ENCODE assay signal across 9 cellular contexts in genomic region chr17:44004077-44004760, GRCh38. TPM values are rescaled to one million over a fixed set of nuclear protein-coding genes. Genes with fewer than 3 reads are reported as not detected.
A peak's percentile ranks its signal among the peaks of the same experiment; 100 is the strongest.
DNase-seq lines count a peak whose midpoint lies in the region; ATAC-seq and TF ChIP-seq lines count a peak whose summit lies in the region.
"Had no signal": no experiment of that assay in that cellular context is flagged by ENCODE, and none has a peak within 500 bp of the region (broad histone marks: within the 10 kb centered on the region; RNA-seq: fewer than 3 reads in every experiment).

TSS of gene NAGS (plus strand) at chr17:44004622. CDS start at chr17:44004664, 42 bp downstream.

- no peaks in the 10 kb centered on the region for H3K27me3 ChIP-seq in thyroid gland

- ATAC-seq in activated naive CD4-positive, alpha-beta T cell treated with anti-CD3 and anti-CD28 coated beads, Interleukin-2, amount 50 U/mL, for 72 hours = no peak
- ATAC-seq in left lobe of liver (peak; percentile 61), HG02798 (IDR thresholded peaks at IDR 0.05; ENCODE audit: poor library complexity, unreplicated experiment) (no peak)

- peak within 1 kb of the TSS; percentile 23 for H3K27ac Mint-ChIP-seq in activated naive CD4-positive, alpha-beta T cell treated with anti-CD3 and anti-CD28 coated beads, Interleukin-2, amount 50 U/mL, for 24 hours
- H3K27ac Mint-ChIP-seq in activated naive CD4-positive, alpha-beta T cell treated with anti-CD3 and anti-CD28 coated beads, Interleukin-2, amount 50 U/mL, for 72 hours = no peak within 1 kb of the TSS

- no peaks in the 10 kb centered on the region for H3K36me3 ChIP-seq in thyroid gland

- H3K27ac ChIP-seq in thyroid gland = peak within 1 kb of the TSS; percentile 77 to 90 (median 86)

- no peaks in the 10 kb centered on the region for H3K9me3 ChIP-seq in thyroid gland

- 22 to 41% methylated on average over 8 to 10 of the region's 25 CpGs for WGBS in thyroid gland, 2 donors

- intact Hi-C loops in thyroid gland (cut with DNase I) = no loop called here

- H3K9me3 Mint-ChIP-seq in activated naive CD4-positive, alpha-beta T cell treated with anti-CD3 and anti-CD28 coated beads, Interleukin-2, amount 50 U/mL, for 24 hours = no peaks in the 10 kb centered on the region
- no peaks in the 10 kb centered on the region for H3K9me3 Mint-ChIP-seq in activated naive CD4-positive, alpha-beta T cell treated with anti-CD3 and anti-CD28 coated beads, Interleukin-2, amount 50 U/mL, for 72 hours

- peak within 1 kb of the TSS in 2 of 3 donors; percentile 8 to 37 for H3K4me3 ChIP-seq in thyroid gland (replicated peaks in 1 of 3)

- H3K36me3 Mint-ChIP-seq in activated naive CD4-positive, alpha-beta T cell treated with anti-CD3 and anti-CD28 coated beads, Interleukin-2, amount 50 U/mL, for 24 hours = no peaks in the 10 kb centered on the region
- no peaks in the 10 kb centered on the region for H3K36me3 Mint-ChIP-seq in activated naive CD4-positive, alpha-beta T cell treated with anti-CD3 and anti-CD28 coated beads, Interleukin-2, amount 50 U/mL, for 72 hours

- peaks cover 2% of the 10 kb centered on the region for H3K27me3 Mint-ChIP-seq in activated naive CD4-positive, alpha-beta T cell treated with anti-CD3 and anti-CD28 coated beads, Interleukin-2, amount 50 U/mL, for 24 hours

- TF ChIP-seq CTCF in thyroid gland (IDR thresholded peaks at IDR 0.05) = no peak

- no peak for TF ChIP-seq POLR2A in thyroid gland (IDR thresholded peaks at IDR 0.05)

- peaks cover 28 to 36% of the 10 kb centered on the region in 2 donors for H3K4me1 ChIP-seq in thyroid gland

- H3K4me1 Mint-ChIP-seq in activated naive CD4-positive, alpha-beta T cell treated with anti-CD3 and anti-CD28 coated beads, Interleukin-2, amount 50 U/mL, for 24 hours = peaks cover 25% of the 10 kb centered on the region

- DNase-seq in activated naive CD4-positive, alpha-beta T cell treated with anti-CD3 and anti-CD28 coated beads, Interleukin-2, amount 50 U/mL, for 72 hours (ENCODE audit: low spot score in 2 of 2) = no peak
- peak; percentile 30 for DNase-seq in astrocyte of the hippocampus (ENCODE audit: low read depth, low spot score)
- DNase-seq in left lobe of liver (ENCODE audit: low spot score) = peak; percentile 95
- DNase-seq in thyroid gland = peak; percentile 53
- no peak for DNase-seq in KG1 (lab: John Stamatoyannopoulos, UW)
- DNase-seq in stimulated activated CD4-positive, alpha-beta T cell treated with anti-CD3 and anti-CD28 coated beads, Interleukin-12 subunit alpha, Interleukin-12 subunit beta, amount 100 ng/mL, for 4 hours = no peak
- DNase-seq: cerebellar nuclear complex had no signal

- H3K4me3 Mint-ChIP-seq in activated naive CD4-positive, alpha-beta T cell treated with anti-CD3 and anti-CD28 coated beads, Interleukin-2, amount 50 U/mL, for 24 hours = peak within 1 kb of the TSS; percentile 52

RNA-seq across cellular contexts. Expression of gene NAGS, which starts in this region (rescaled TPM):
- 1 to 10 TPM in 1 of 2 donors, under 1 TPM in 1; 0.18 to 3.0 TPM for total RNA-seq in activated naive CD4-positive, alpha-beta T cell treated with anti-CD3 and anti-CD28 coated beads, Interleukin-2, amount 50 U/mL, for 72 hours
- total RNA-seq in left lobe of liver (51.3 TPM), thyroid gland (10 to 100 TPM; 11.9 to 19.2 (median 14.5) TPM)

Comparison
In these comparisons a context has a peak if more than half of its experiments do, and no peak if none do; other contexts are left out.
1. DNase-seq: peak in astrocyte of the hippocampus (single experiment), left lobe of liver (single experiment) and thyroid gland (2 of 2); none in activated naive CD4-positive, alpha-beta T cell treated with anti-CD3 and anti-CD28 coated beads, Interleukin-2, amount 50 U/mL, for 72 hours (0 of 2), KG1 (single experiment) and stimulated activated CD4-positive, alpha-beta T cell treated with anti-CD3 and anti-CD28 coated beads, Interleukin-12 subunit alpha, Interleukin-12 subunit beta, amount 100 ng/mL, for 4 hours (single experiment).